In the genomic region with DNA sequence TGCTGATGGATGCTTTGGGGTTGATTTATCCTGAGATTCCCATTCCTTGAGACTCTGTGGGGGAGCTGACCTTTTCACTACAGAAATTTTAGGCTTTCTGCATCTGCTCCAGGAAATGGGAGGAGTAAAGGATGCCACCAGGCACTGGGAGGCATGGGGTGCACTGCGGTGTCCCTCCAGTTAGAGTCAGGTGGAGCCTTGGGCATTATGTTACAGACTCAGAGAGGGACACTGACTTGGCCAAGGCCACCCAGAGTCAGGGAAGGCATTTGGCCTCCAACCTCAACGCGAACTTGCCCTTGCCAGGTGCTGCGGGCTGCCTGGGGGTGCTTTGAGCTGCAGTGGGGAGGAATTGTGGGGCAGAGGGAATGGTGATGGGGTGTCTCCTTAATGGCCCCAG, we compare ENCODE assay signal across 1 cellular context.
TF ChIP-seq lines count a peak whose summit lies in the region.

No MANE protein-coding gene starts in this region.

TF ChIP-seq in GM23338, 12 proteins besides CTCF, POLR2A, EP300 and RAD21 (continued from another document):
- no peak for TF ChIP-seq POLR2AphosphoS5 (IDR thresholded peaks at IDR 0.05; ENCODE audit: low read depth)
- no peak for TF ChIP-seq JUNB (IDR thresholded peaks at IDR 0.05; ENCODE audit: unreplicated experiment)
- TF ChIP-seq CREB1 (CRISPR knock-in tag; IDR thresholded peaks at IDR 0.05; ENCODE audit: low read depth), result no peak
- no peak for TF ChIP-seq NANOG (IDR thresholded peaks at IDR 0.05; ENCODE audit: borderline replicate concordance)
- no peak for TF ChIP-seq EZH2phosphoT487 (IDR thresholded peaks at IDR 0.05; ENCODE audit: unreplicated experiment)
